9 cellular contexts compared by ENCODE assay signal in the genomic region with DNA sequence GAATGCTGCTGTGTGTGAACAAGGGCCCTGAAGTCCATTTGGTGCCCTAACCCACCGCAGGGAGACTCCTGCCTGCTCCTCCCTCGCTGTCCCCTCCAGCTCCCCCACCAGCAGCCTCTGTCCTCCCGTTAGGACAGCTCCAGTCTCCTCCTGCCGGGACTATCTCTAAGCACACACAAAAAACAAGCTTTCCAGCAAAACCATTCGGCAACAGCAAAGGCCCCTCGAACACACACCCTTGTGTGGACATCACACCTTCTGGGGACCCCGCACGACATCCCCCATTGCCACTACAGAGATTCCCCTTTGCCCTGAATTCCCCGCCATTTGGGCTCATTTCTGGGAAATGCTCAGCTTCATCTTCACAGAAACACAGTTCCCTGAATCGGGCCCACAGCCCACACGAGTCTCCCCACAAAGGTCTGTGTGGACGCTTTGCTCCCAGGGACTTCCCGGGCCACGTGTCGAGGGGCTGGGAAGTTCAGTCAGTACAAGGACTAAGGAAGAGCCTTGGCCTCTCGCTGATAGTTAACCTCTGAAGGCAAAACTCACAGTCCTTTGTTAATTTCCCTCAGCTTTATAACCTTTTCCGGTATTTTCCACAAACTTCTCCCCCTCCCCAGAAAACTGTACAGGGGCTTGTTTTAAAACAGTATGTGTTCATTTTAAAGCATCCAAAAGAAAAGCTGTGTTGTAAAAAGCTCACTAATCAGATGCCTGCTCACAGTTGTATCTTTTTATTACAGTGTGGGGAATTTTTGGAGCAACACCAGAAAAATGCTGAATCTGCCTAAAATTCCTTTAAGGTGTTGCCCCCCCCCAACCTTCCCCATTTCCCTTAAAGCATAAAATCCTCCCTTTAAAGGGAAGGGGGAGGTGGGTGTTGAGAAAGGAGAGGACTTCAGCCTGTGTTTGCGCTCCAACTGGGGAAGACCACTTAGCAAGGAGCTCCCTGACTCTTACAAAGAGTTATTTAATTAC. TPM values are rescaled to one million over a fixed set of nuclear protein-coding genes. Genes with fewer than 3 reads are reported as not detected.
DNase-seq lines count a peak whose midpoint lies in the region; ATAC-seq, FAIRE-seq and TF ChIP-seq lines count a peak whose summit lies in the region.
"Had no signal": no experiment of that assay in that cellular context is flagged by ENCODE, and none has a peak within 500 bp of the region (broad histone marks: within the 10 kb centered on the region; RNA-seq: fewer than 3 reads in every experiment).

No MANE protein-coding gene starts in this region.

- intact Hi-C loops in dendritic cell treated with granulocyte-macrophage colony-stimulating factor and Interleukin-4, amounts not matched to agents 40 ng/mL and 50 ng/mL, for 4 days (cut with micrococcal nuclease): loop anchor here (10.0 kb wide), 1 partner anchor 140 kb away; no protein-coding TSS in a partner anchor
- intact Hi-C loops in lower leg skin (cut with DNase I; ENCODE audit: low total_unique reads) (no loop called here), PC-3 (cut with micrococcal nuclease) (no loop called here)

- no peak for TF ChIP-seq POLR2A in lower leg skin (IDR thresholded peaks at IDR 0.05)

- no peak overlapping the region for H3K4me3 ChIP-seq in BLaER1
- no peak overlapping the region for H3K4me3 ChIP-seq in NT2/D1 (ENCODE audit: insufficient read length, low read depth)
- H3K4me3 ChIP-seq in neural progenitor cell: no peak overlapping the region
- no peak overlapping the region for H3K4me3 ChIP-seq in lower leg skin (ENCODE audit: low read depth, poor library complexity, severe bottlenecking)
- H3K4me3 ChIP-seq in PC-3 (ENCODE audit: low read length): no peak overlapping the region

- no peak for DNase-seq in NT2/D1 (ENCODE audit: low read depth, low spot score)
- peak; percentile 44 for DNase-seq in neural progenitor cell (ENCODE audit: low spot score)
- no peak for DNase-seq in SKM-1 (lab: John Stamatoyannopoulos, UW; ENCODE audit: unreplicated experiment)
- DNase-seq in lower leg skin (ENCODE audit: low spot score in 2 of 2): no peak
- no peak for DNase-seq in PC-3
- no peak for DNase-seq in HTR-8/SVneo (ENCODE audit: insufficient read length, low spot score)
- DNase-seq: erythroblast had no signal

- H3K9me3 ChIP-seq in BLaER1 (no peaks in the 10 kb centered on the region), NT2/D1 (ENCODE audit: insufficient read depth, low read length) (no peaks in the 10 kb centered on the region), neural progenitor cell (ENCODE audit: low read depth) (no peaks in the 10 kb centered on the region), PC-3 (ENCODE audit: low read length) (no peaks in the 10 kb centered on the region)

- ATAC-seq in PC-3: no peak

- H3K27ac ChIP-seq in BLaER1 (no peak overlapping the region), neural progenitor cell (no peak overlapping the region), PC-3 (ENCODE audit: low read length) (no peak overlapping the region)

- peak overlapping the region; percentile 91 for H3K27ac Mint-ChIP-seq in dendritic cell treated with granulocyte-macrophage colony-stimulating factor and Interleukin-4, amounts not matched to agents 40 ng/mL and 50 ng/mL, for 4 days
- H3K27ac Mint-ChIP-seq in neural progenitor cell: peak overlapping the region; percentile 95

- no peaks in the 10 kb centered on the region for H3K9me3 Mint-ChIP-seq in dendritic cell treated with granulocyte-macrophage colony-stimulating factor and Interleukin-4, amounts not matched to agents 40 ng/mL and 50 ng/mL, for 4 days
- no peaks in the 10 kb centered on the region for H3K9me3 Mint-ChIP-seq in neural progenitor cell

- no peak for FAIRE-seq in HTR-8/SVneo (lab: Jason Lieb, UNC)

- H3K9me2 ChIP-seq in PC-3 (replicated peaks; ENCODE audit: low read length): no peaks in the 10 kb centered on the region

- no TSS peak for BruUV-seq in PC-3 (replicated peaks; lab: Mats Ljungman, UMichigan)

- H3K27me3 ChIP-seq in BLaER1 (no peaks in the 10 kb centered on the region), NT2/D1 (ENCODE audit: insufficient read depth, insufficient read length) (no peaks in the 10 kb centered on the region), neural progenitor cell (no peaks in the 10 kb centered on the region), PC-3 (ENCODE audit: low read length) (no peaks in the 10 kb centered on the region)

- H3K9ac ChIP-seq in BLaER1: no peak overlapping the region; the same call in 1 of the 2 replicates
- peak overlapping the region; percentile 26 for H3K9ac ChIP-seq in NT2/D1 (ENCODE audit: insufficient read length, low read depth)
- no peak overlapping the region for H3K9ac ChIP-seq in neural progenitor cell
- no peak overlapping the region for H3K9ac ChIP-seq in PC-3 (ENCODE audit: low read length)

- H3K36me3 ChIP-seq in BLaER1: peaks cover 31% of the 10 kb centered on the region
- peaks cover 72% of the 10 kb centered on the region for H3K36me3 ChIP-seq in NT2/D1 (ENCODE audit: insufficient read depth, insufficient read length, low read length)
- H3K36me3 ChIP-seq in neural progenitor cell: no peaks in the 10 kb centered on the region
- H3K36me3 ChIP-seq in PC-3 (ENCODE audit: low read depth, low read length): no peaks in the 10 kb centered on the region

- H3K27me3 Mint-ChIP-seq in dendritic cell treated with granulocyte-macrophage colony-stimulating factor and Interleukin-4, amounts not matched to agents 40 ng/mL and 50 ng/mL, for 4 days: no peaks in the 10 kb centered on the region
- H3K27me3 Mint-ChIP-seq in neural progenitor cell (ENCODE audit: insufficient read depth, low read depth): peaks cover 2% of the 10 kb centered on the region

- TF ChIP-seq CTCF in neural progenitor cell (IDR thresholded peaks at IDR 0.05) (no peak), lower leg skin (IDR thresholded peaks at IDR 0.05) (no peak), PC-3 (conservative IDR thresholded peaks at IDR 0.05; ENCODE audit: low read depth, low read length) (no peak)

- H4K20me1 ChIP-seq in BLaER1 (peaks cover 98% of the 10 kb centered on the region), neural progenitor cell (ENCODE audit: low read depth) (no peaks in the 10 kb centered on the region), PC-3 (ENCODE audit: low read length) (no peaks in the 10 kb centered on the region)

- peak overlapping the region; percentile 66 for H3K4me2 ChIP-seq in BLaER1
- no peak overlapping the region for H3K4me2 ChIP-seq in neural progenitor cell
- H3K4me2 ChIP-seq in PC-3 (ENCODE audit: low read length): no peak overlapping the region

- peaks cover 68% of the 10 kb centered on the region for H3K36me3 Mint-ChIP-seq in dendritic cell treated with granulocyte-macrophage colony-stimulating factor and Interleukin-4, amounts not matched to agents 40 ng/mL and 50 ng/mL, for 4 days (ENCODE audit: low read depth)
- peaks cover 21% of the 10 kb centered on the region for H3K36me3 Mint-ChIP-seq in neural progenitor cell

- H3K79me2 ChIP-seq in neural progenitor cell (ENCODE audit: low read depth): no peaks in the 10 kb centered on the region
- no peaks in the 10 kb centered on the region for H3K79me2 ChIP-seq in PC-3 (ENCODE audit: low read length)

- H3F3A ChIP-seq in neural progenitor cell (ENCODE audit: low read depth) (no peaks in the 10 kb centered on the region), PC-3 (ENCODE audit: low read length, unreplicated experiment) (no peaks in the 10 kb centered on the region)

- POLR2A ChIA-PET in PC-3 (lab: Charles Lee; ENCODE audit: unreplicated experiment): no interaction called here

- H2AFZ ChIP-seq in neural progenitor cell (replicated peaks) (no peak overlapping the region), PC-3 (ENCODE audit: low read length) (no peak overlapping the region)

- H3K4me1 ChIP-seq in BLaER1 (peaks cover 79% of the 10 kb centered on the region), NT2/D1 (ENCODE audit: insufficient read depth, insufficient read length) (peaks cover 27% of the 10 kb centered on the region), neural progenitor cell (peaks cover 37% of the 10 kb centered on the region), PC-3 (ENCODE audit: insufficient read depth, low read length) (peaks cover 14% of the 10 kb centered on the region)

- CTCF ChIA-PET in PC-3 (lab: Charles Lee): no interaction called here

- peaks cover 100% of the 10 kb centered on the region for H3K4me1 Mint-ChIP-seq in dendritic cell treated with granulocyte-macrophage colony-stimulating factor and Interleukin-4, amounts not matched to agents 40 ng/mL and 50 ng/mL, for 4 days (ENCODE audit: low read depth)
- H3K4me1 Mint-ChIP-seq in neural progenitor cell: peaks cover 73% of the 10 kb centered on the region

- 57 to 66% methylated on average over 18 of the region's 18 CpGs for WGBS in lower leg skin, 2 donors

- H3K4me3 Mint-ChIP-seq in dendritic cell treated with granulocyte-macrophage colony-stimulating factor and Interleukin-4, amounts not matched to agents 40 ng/mL and 50 ng/mL, for 4 days: peak overlapping the region; percentile 64
- peak overlapping the region; percentile 36 for H3K4me3 Mint-ChIP-seq in neural progenitor cell

RNA-seq across cellular contexts. Expression of a gene that starts 25.9 kb away (rescaled TPM):
- total RNA-seq in neural progenitor cell (ENCODE audit: low replicate concordance) (1.1 and 2.0 TPM in 2 replicates), lower leg skin (10 to 100 TPM; 19.6 to 23.9 (median 20.7) TPM), PC-3 (2014; rRNA removed) (7.9 and 9.4 TPM in 2 replicates)
